In genomic region chr4:17511041-17511949, GRCh38 we compare ENCODE assay signal across 8 cellular contexts. TPM values are rescaled to one million over a fixed set of nuclear protein-coding genes. Genes with fewer than 3 reads are reported as not detected.
DNase-seq lines count a peak whose midpoint lies in the region; ATAC-seq, FAIRE-seq and TF ChIP-seq lines count a peak whose summit lies in the region.

No MANE protein-coding gene starts in this region.

- H3K9ac ChIP-seq in PC-3 (ENCODE audit: low read length), result peak overlapping the region; percentile 83
- H3K9ac ChIP-seq in adipocyte (ENCODE audit: low read length), result peak overlapping the region; percentile 82

- H3K4me3 ChIP-seq in AG04449 (ENCODE audit: low read depth, low read length) (peak overlapping the region; percentile 59), PC-3 (ENCODE audit: low read length) (peak overlapping the region; percentile 89), adipocyte (ENCODE audit: low read length) (peak overlapping the region; percentile 83), prostate gland (peak overlapping the region; percentile 70)

- H3K9me2 ChIP-seq in PC-3 (replicated peaks; ENCODE audit: low read length), result no peaks in the 10 kb centered on the region

- H3K4me2 ChIP-seq in PC-3 (ENCODE audit: low read length), result peak overlapping the region; percentile 86

- no peaks in the 10 kb centered on the region for H3K36me3 ChIP-seq in PC-3 (ENCODE audit: low read depth, low read length)
- H3K36me3 ChIP-seq in adipocyte (ENCODE audit: control insufficient read depth, insufficient read depth, low read length, severe bottlenecking), result peaks cover 34% of the 10 kb centered on the region
- H3K36me3 ChIP-seq in prostate gland, result no peaks in the 10 kb centered on the region

- ATAC-seq in GM18519 (IDR thresholded peaks at IDR 0.05; ENCODE audit: low FRiP score, unreplicated experiment) (peak; percentile 43), HG03045 (IDR thresholded peaks at IDR 0.05; ENCODE audit: unreplicated experiment) (peak; percentile 60), PC-3 (peak; percentile 64), left ventricle myocardium superior (peak; percentile 72)

- no peaks in the 10 kb centered on the region for H3K9me3 ChIP-seq in PC-3 (ENCODE audit: low read length)
- no peaks in the 10 kb centered on the region for H3K9me3 ChIP-seq in adipocyte (ENCODE audit: control insufficient read depth, low read length)
- no peaks in the 10 kb centered on the region for H3K9me3 ChIP-seq in prostate gland

- POLR2A ChIA-PET in AG04449 (lab: Yijun Ruan, JAX) (no interaction called here), PC-3 (lab: Charles Lee; ENCODE audit: unreplicated experiment) (interaction anchor here (0.7 kb wide), 1 partner anchor 348 kb away, joined by 5 read pairs; no protein-coding TSS in a partner anchor)

- intact Hi-C loops in PC-3 (cut with micrococcal nuclease), result loop anchor here (10.0 kb wide), 1 partner anchor 124 kb away; no protein-coding TSS in a partner anchor
- intact Hi-C loops in left ventricle myocardium superior (cut with micrococcal nuclease), result no loop called here
- intact Hi-C loops in prostate gland (cut with DNase I), result no loop called here

- TF ChIP-seq POLR2A in prostate gland (IDR thresholded peaks at IDR 0.05) (no peak), GM12892 (IDR thresholded peaks at IDR 0.05; ENCODE audit: low read depth, low read length) (no peak)

- H3K27me3 ChIP-seq in PC-3 (ENCODE audit: low read length) (peaks cover 7% of the 10 kb centered on the region; the same call in 1 of the 2 replicates), adipocyte (replicated peaks; ENCODE audit: control insufficient read depth, insufficient read depth, low read length) (peaks cover 7% of the 10 kb centered on the region), prostate gland (replicated peaks; ENCODE audit: insufficient read depth) (no peaks in the 10 kb centered on the region)

- WGBS in prostate gland, result 7% methylated on average over 42 of the region's 44 CpGs

- DNase-seq in AG04449 (ENCODE audit: low read depth, low spot score) (no peak), PC-3 (peak; percentile 34), adipocyte (ENCODE audit: low read depth) (peak; percentile 64), left ventricle myocardium superior (peak; percentile 73), prostate gland (ENCODE audit: low spot score) (peak; percentile 31), GM12892 (ENCODE audit: insufficient read length) (no peak)

- H4K20me1 ChIP-seq in PC-3 (ENCODE audit: low read length), result no peaks in the 10 kb centered on the region

- CTCF ChIA-PET in AG04449 (lab: Yijun Ruan, JAX), result interaction anchor here (0.7 to 1.8 kb wide), 9 partner anchors 10 to 1069 kb away, joined by 3 to 7 read pairs (median 3); no protein-coding TSS in a partner anchor
- CTCF ChIA-PET in PC-3 (lab: Charles Lee), result no interaction called here

- BruUV-seq in PC-3 (replicated peaks; lab: Mats Ljungman, UMichigan), result TSS peak; percentile 52

- H3F3A ChIP-seq in PC-3 (ENCODE audit: low read length, unreplicated experiment), result no peaks in the 10 kb centered on the region

- H3K27ac ChIP-seq in PC-3 (ENCODE audit: low read length) (0 out of 2 replicates have a peak overlapping the region, but pooled peaks have one; percentile 8), prostate gland (peak overlapping the region; percentile 39 to 64)

- no peak for FAIRE-seq in GM12892 (lab: Jason Lieb, UNC)

- H2AFZ ChIP-seq in PC-3 (ENCODE audit: low read length), result peak overlapping the region; percentile 71

- peaks cover 10% of the 10 kb centered on the region for H3K4me1 ChIP-seq in PC-3 (ENCODE audit: insufficient read depth, low read length)
- H3K4me1 ChIP-seq in adipocyte (ENCODE audit: control insufficient read depth, insufficient read depth, low read length), result peaks cover 19% of the 10 kb centered on the region
- no peaks in the 10 kb centered on the region for H3K4me1 ChIP-seq in prostate gland (replicated peaks)

- peaks cover 20% of the 10 kb centered on the region for H3K79me2 ChIP-seq in PC-3 (ENCODE audit: low read length)

- no peak for TF ChIP-seq CTCF in AG04449 (IDR thresholded peaks at IDR 0.05; ENCODE audit: insufficient read depth, low read length, missing control alignments)
- no peak for TF ChIP-seq CTCF in PC-3 (conservative IDR thresholded peaks at IDR 0.05; ENCODE audit: low read depth, low read length)
- no peak for TF ChIP-seq CTCF in prostate gland (IDR thresholded peaks at IDR 0.05)

RNA-seq across cellular contexts. Expression of gene QDPR, which starts 0.6 kb away (rescaled TPM):
- total RNA-seq in PC-3 (2014; rRNA removed) (10.0 and 13.4 TPM in 2 replicates), left ventricle myocardium superior (53.6 TPM), prostate gland (10 to 100 TPM; 11.4 to 18.9 TPM)
- 3.2 TPM for polyA plus RNA-seq in GM12892 (2012; ENCODE audit: missing spikeins)

RNA-seq across cellular contexts. Expression of gene CLRN2, which starts 3.7 kb away (rescaled TPM):
- total RNA-seq in PC-3 (2014; rRNA removed), result not detected in 2 replicates
- not detected for total RNA-seq in left ventricle myocardium superior
- total RNA-seq in prostate gland, result not detected
- not detected for polyA plus RNA-seq in GM12892 (2012; ENCODE audit: missing spikeins)

Comparison
In these comparisons a context has a peak if more than half of its experiments do, and no peak if none do; other contexts are left out.
1. DNase-seq: peak in PC-3 (single experiment), adipocyte (single experiment), left ventricle myocardium superior (single experiment) and prostate gland (single experiment); none in AG04449 (single experiment) and GM12892 (single experiment).
2. Peak in every context shown above with its lines, with median percentiles within 50 percentile points of each other: H3K4me3 ChIP-seq and ATAC-seq.